Comparison of ENCODE assay signal across 8 cellular contexts in genomic region chr16:396605-397004, GRCh38. TPM values are rescaled to one million over a fixed set of nuclear protein-coding genes. Genes with fewer than 3 reads are reported as not detected.
DNase-seq lines count a peak whose midpoint lies in the region; ATAC-seq and TF ChIP-seq lines count a peak whose summit lies in the region.

No MANE protein-coding gene starts in this region.

- H3K27ac ChIP-seq in Peyer's patch (peak overlapping the region in 3 of 4 donors; percentile 77 to 86 (median 80)), mesodermal cell (ENCODE audit: low read depth, low read length, severe bottlenecking) (peak overlapping the region; percentile 77), uterus (peak overlapping the region; percentile 89 to 91)

- TF ChIP-seq POLR2A in Peyer's patch (IDR thresholded peaks at IDR 0.05) (no peak), uterus (IDR thresholded peaks at IDR 0.05) (no peak)

- WGBS in mesodermal cell (ENCODE audit: insufficient coverage in 2 of 2), 2 experiments, result 13% methylated on average over 19 of the region's 22 CpGs

- no peak for TF ChIP-seq CTCF in BE2C (IDR thresholded peaks at IDR 0.05; ENCODE audit: low read depth, low read length)
- no peak for TF ChIP-seq CTCF in GM13977 (IDR thresholded peaks at IDR 0.05; ENCODE audit: extremely low read depth, insufficient read depth, missing control alignments)
- TF ChIP-seq CTCF in Peyer's patch (IDR thresholded peaks at IDR 0.05), result no peak
- no peak for TF ChIP-seq CTCF in uterus (IDR thresholded peaks at IDR 0.05)

- peak overlapping the region; percentile 80 for H3K27ac Mint-ChIP-seq in dendritic cell treated with granulocyte-macrophage colony-stimulating factor and Interleukin-4, amounts not matched to agents 40 ng/mL and 50 ng/mL, for 4 days

- DNase-seq in BE2C (peak; percentile 68), GM13977 (ENCODE audit: low spot score) (peak; percentile 67), Peyer's patch (peak in 1 of 3 donors; percentile 49), uterus (peak in 1 of 2 donors; percentile 58)

- H3K9me3 ChIP-seq in BE2C (no peaks in the 10 kb centered on the region), Peyer's patch (no peaks in the 10 kb centered on the region), mesodermal cell (ENCODE audit: control insufficient read depth, low read length) (peaks cover 7% of the 10 kb centered on the region), uterus (no peaks in the 10 kb centered on the region)

- H3K27me3 Mint-ChIP-seq in dendritic cell treated with granulocyte-macrophage colony-stimulating factor and Interleukin-4, amounts not matched to agents 40 ng/mL and 50 ng/mL, for 4 days, result no peaks in the 10 kb centered on the region

- H3K4me3 ChIP-seq in BE2C (ENCODE audit: low read depth, low read length), result peak overlapping the region; percentile 62
- peak overlapping the region; percentile 53 to 83 (median 74) for H3K4me3 ChIP-seq in Peyer's patch
- peak overlapping the region; percentile 38 for H3K4me3 ChIP-seq in mesodermal cell (ENCODE audit: extremely low read depth, insufficient read depth, low read length, poor library complexity, severe bottlenecking)
- H3K4me3 ChIP-seq in uterus, result peak overlapping the region; percentile 34 to 74

- peak overlapping the region; percentile 79 for H3K4me3 Mint-ChIP-seq in dendritic cell treated with granulocyte-macrophage colony-stimulating factor and Interleukin-4, amounts not matched to agents 40 ng/mL and 50 ng/mL, for 4 days

- H3K36me3 ChIP-seq in BE2C, result peaks cover 27% of the 10 kb centered on the region
- no peaks in the 10 kb centered on the region for H3K36me3 ChIP-seq in Peyer's patch
- H3K36me3 ChIP-seq in mesodermal cell (ENCODE audit: control insufficient read depth, insufficient read depth, low read length), result peaks cover 26% of the 10 kb centered on the region
- no peaks in the 10 kb centered on the region for H3K36me3 ChIP-seq in uterus

- H3K4me1 Mint-ChIP-seq in dendritic cell treated with granulocyte-macrophage colony-stimulating factor and Interleukin-4, amounts not matched to agents 40 ng/mL and 50 ng/mL, for 4 days (ENCODE audit: low read depth), result peaks cover 46% of the 10 kb centered on the region

- H3K36me3 Mint-ChIP-seq in dendritic cell treated with granulocyte-macrophage colony-stimulating factor and Interleukin-4, amounts not matched to agents 40 ng/mL and 50 ng/mL, for 4 days (ENCODE audit: low read depth), result peaks cover 30% of the 10 kb centered on the region

- no peak for ATAC-seq in GM18502 (IDR thresholded peaks at IDR 0.05; ENCODE audit: poor library complexity, unreplicated experiment)
- no peak for ATAC-seq in HG03196 (IDR thresholded peaks at IDR 0.05; ENCODE audit: unreplicated experiment)

- peaks cover 8% of the 10 kb centered on the region for H3K4me1 ChIP-seq in BE2C
- H3K4me1 ChIP-seq in Peyer's patch, result peaks cover 0 to 24% (median 0%) of the 10 kb centered on the region in 4 donors
- no peaks in the 10 kb centered on the region for H3K4me1 ChIP-seq in mesodermal cell (ENCODE audit: control insufficient read depth, insufficient read depth, low read length, poor library complexity, severe bottlenecking)
- H3K4me1 ChIP-seq in uterus, result peaks cover 2% of the 10 kb centered on the region in 2 donors

- in situ Hi-C loops in GM13977 (cut with MboI; ENCODE audit: low pct_unique_long_range_greater_than_20kb, low sequenced_read_pairs, unreplicated experiment), result no loop called here

- H3K9me3 Mint-ChIP-seq in dendritic cell treated with granulocyte-macrophage colony-stimulating factor and Interleukin-4, amounts not matched to agents 40 ng/mL and 50 ng/mL, for 4 days, result no peaks in the 10 kb centered on the region

- no peaks in the 10 kb centered on the region for H3K27me3 ChIP-seq in BE2C
- no peaks in the 10 kb centered on the region for H3K27me3 ChIP-seq in Peyer's patch
- H3K27me3 ChIP-seq in uterus, result no peaks in the 10 kb centered on the region

- intact Hi-C loops in dendritic cell treated with granulocyte-macrophage colony-stimulating factor and Interleukin-4, amounts not matched to agents 40 ng/mL and 50 ng/mL, for 4 days (cut with micrococcal nuclease), result loop anchor here (1.0 kb wide), 1 partner anchor 14 kb away; no protein-coding TSS in a partner anchor
- intact Hi-C loops in uterus (cut with DNase I; ENCODE audit: low total_unique reads), result no loop called here

RNA-seq across cellular contexts. Expression of gene NME4, which starts 0.4 kb away (rescaled TPM):
- polyA plus RNA-seq in BE2C (2012; ENCODE audit: insufficient read depth, insufficient read length, low read depth), result 507 TPM
- total RNA-seq in Peyer's patch (10 to 100 TPM in 3 of 4 donors, 1 to 10 TPM in 1; 9.6 to 65.2 (median 29.5) TPM), uterus (10 to 100 TPM; 37.3 to 77.6 (median 62.2) TPM)
- polyA plus RNA-seq in mesodermal cell (2013, experiment 1 of 2), result 320 TPM
- 312 TPM for polyA plus RNA-seq in mesodermal cell (2013, experiment 2 of 2)

RNA-seq across cellular contexts. Expression of gene DECR2, which starts 5.1 kb away (rescaled TPM):
- polyA plus RNA-seq in BE2C (2012; ENCODE audit: insufficient read depth, insufficient read length, low read depth), result 11.6 TPM
- 100 to 1,000 TPM in 2 of 4 donors, 10 to 100 TPM in 2; 32.2 to 154 (median 105) TPM for total RNA-seq in Peyer's patch
- 15.1 TPM for polyA plus RNA-seq in mesodermal cell (2013, experiment 1 of 2)
- polyA plus RNA-seq in mesodermal cell (2013, experiment 2 of 2), result 14.9 TPM
- total RNA-seq in uterus, result 100 to 1,000 TPM in 1 of 4 donors, 10 to 100 TPM in 3; 10.6 to 106 (median 31.9) TPM

RNA-seq across cellular contexts. Expression of gene PGAP6, which starts 14.8 kb away (rescaled TPM):
- polyA plus RNA-seq in BE2C (2012; ENCODE audit: insufficient read depth, insufficient read length, low read depth), result 137 TPM
- total RNA-seq in Peyer's patch, result 100 to 1,000 TPM; 130 to 211 (median 166) TPM
- polyA plus RNA-seq in mesodermal cell (2013, experiment 1 of 2), result 81.4 TPM
- polyA plus RNA-seq in mesodermal cell (2013, experiment 2 of 2), result 64.9 TPM
- 10 to 100 TPM; 10.6 to 36.2 (median 12.8) TPM for total RNA-seq in uterus

RNA-seq across cellular contexts. Expression of gene MRPL28, which starts 26.3 kb away (rescaled TPM):
- 231 TPM for polyA plus RNA-seq in BE2C (2012; ENCODE audit: insufficient read depth, insufficient read length, low read depth)
- total RNA-seq in Peyer's patch (10 to 100 TPM; 58.3 to 73.4 (median 61.3) TPM), uterus (10 to 100 TPM; 32.4 to 97.3 (median 50.1) TPM)
- polyA plus RNA-seq in mesodermal cell (2013, experiment 1 of 2), result 82.8 TPM
- 81.9 TPM for polyA plus RNA-seq in mesodermal cell (2013, experiment 2 of 2)

RNA-seq across cellular contexts. Expression of gene RAB11FIP3, which starts 28.8 kb away (rescaled TPM):
- 25.3 TPM for polyA plus RNA-seq in BE2C (2012; ENCODE audit: insufficient read depth, insufficient read length, low read depth)
- total RNA-seq in Peyer's patch (100 to 1,000 TPM in 2 of 4 donors, 10 to 100 TPM in 2; 55.5 to 136 (median 106) TPM), uterus (10 to 100 TPM; 10.5 to 75.0 (median 49.4) TPM)
- 24.7 TPM for polyA plus RNA-seq in mesodermal cell (2013, experiment 1 of 2)
- 25.3 TPM for polyA plus RNA-seq in mesodermal cell (2013, experiment 2 of 2)
